27 cellular contexts compared by ENCODE assay signal in genomic region chr17:5481451-5481850, GRCh38.
"Had no signal": no experiment of that assay in that cellular context is flagged by ENCODE, and none has a peak within 500 bp of the region (broad histone marks: within the 10 kb centered on the region; RNA-seq: fewer than 3 reads in every experiment).

No MANE protein-coding gene starts in this region.

- H3K9me3 ChIP-seq: ascending aorta, breast epithelium, esophagus muscularis mucosa, gastrocnemius medialis had no signal

- DNase-seq: activated CD4-positive, alpha-beta memory T cell treated with anti-CD3 and anti-CD28 coated beads for 36 hours; activated CD4-positive, alpha-beta T cell treated with anti-CD3 and anti-CD28 coated beads for 36 hours; activated CD4-positive, alpha-beta T cell treated with anti-CD3 and anti-CD28 coated beads, Interleukin-2, amount 10 ng/mL, durations not matched to agents 24 days and 14 days; activated CD4-positive, CD25-positive, alpha-beta regulatory T cell; activated CD4-positive, CD25-positive, alpha-beta regulatory T cell treated with anti-CD3 and anti-CD28 coated beads, Interleukin-2, amount 50 U/mL, for 72 hours; activated CD8-positive, alpha-beta memory T cell treated with anti-CD3 and anti-CD28 coated beads for 24 hours; activated gamma-delta T cell; activated naive CD4-positive, alpha-beta T cell; activated naive CD4-positive, alpha-beta T cell treated with anti-CD3 and anti-CD28 coated beads, Interleukin-2, amount 10 ng/mL, durations not matched to agents 7 days and 5 days; activated naive CD8-positive, alpha-beta T cell treated with anti-CD3 and anti-CD28 coated beads for 36 hours; activated naive CD8-positive, alpha-beta T cell treated with anti-CD3 and anti-CD28 coated beads, Interleukin-2, amount 50 U/mL, for 24 hours; activated T-cell treated with anti-CD3 and anti-CD28 coated beads, Interleukin-2, amount 50 U/mL, for 72 hours; central memory CD4-positive, alpha-beta T cell; dorsolateral prefrontal cortex; effector memory CD4-positive, alpha-beta T cell; erythroblast; foreskin keratinocyte; gastrocnemius medialis; glutamatergic neuron; T-helper 2 cell had no signal

- H3K27me3 ChIP-seq: ascending aorta, breast epithelium, cardiac muscle cell, dorsolateral prefrontal cortex, esophagus muscularis mucosa, foreskin keratinocyte, gastrocnemius medialis had no signal

- H3K4me3 ChIP-seq: ascending aorta, breast epithelium, cardiac muscle cell, coronary artery, dorsolateral prefrontal cortex, esophagus muscularis mucosa, gastrocnemius medialis had no signal

- H3K27ac ChIP-seq: ascending aorta, breast epithelium, cardiac muscle cell, coronary artery, dorsolateral prefrontal cortex, esophagus muscularis mucosa, foreskin keratinocyte, gastrocnemius medialis had no signal

- H3K9me3 Mint-ChIP-seq: activated CD4-positive, alpha-beta memory T cell treated with anti-CD3 and anti-CD28 coated beads for 36 hours; activated CD4-positive, alpha-beta T cell treated with anti-CD3 and anti-CD28 coated beads, Interleukin-2, amount 10 ng/mL, durations not matched to agents 24 days and 14 days; activated naive CD4-positive, alpha-beta T cell treated with anti-CD3 and anti-CD28 coated beads, Interleukin-2, amount 10 ng/mL, durations not matched to agents 7 days and 5 days; activated naive CD8-positive, alpha-beta T cell treated with anti-CD3 and anti-CD28 coated beads for 36 hours; activated naive CD8-positive, alpha-beta T cell treated with anti-CD3 and anti-CD28 coated beads, Interleukin-2, amount 50 U/mL, for 24 hours; activated T-cell treated with anti-CD3 and anti-CD28 coated beads, Interleukin-2, amount 50 U/mL, for 72 hours; dendritic cell treated with granulocyte-macrophage colony-stimulating factor and Interleukin-4, amounts not matched to agents 40 ng/mL and 50 ng/mL, for 4 days had no signal

- H3K4me1 ChIP-seq: breast epithelium, foreskin keratinocyte had no signal

- H3K27me3 Mint-ChIP-seq: activated CD4-positive, alpha-beta memory T cell treated with anti-CD3 and anti-CD28 coated beads for 36 hours; activated CD4-positive, alpha-beta T cell treated with anti-CD3 and anti-CD28 coated beads for 36 hours; activated CD4-positive, alpha-beta T cell treated with anti-CD3 and anti-CD28 coated beads, Interleukin-2, amount 10 ng/mL, durations not matched to agents 24 days and 14 days; activated naive CD4-positive, alpha-beta T cell treated with anti-CD3 and anti-CD28 coated beads, Interleukin-2, amount 10 ng/mL, durations not matched to agents 7 days and 5 days; activated naive CD8-positive, alpha-beta T cell treated with anti-CD3 and anti-CD28 coated beads for 36 hours; activated naive CD8-positive, alpha-beta T cell treated with anti-CD3 and anti-CD28 coated beads, Interleukin-2, amount 50 U/mL, for 24 hours; dendritic cell treated with granulocyte-macrophage colony-stimulating factor and Interleukin-4, amounts not matched to agents 40 ng/mL and 50 ng/mL, for 4 days had no signal

- H3K27ac Mint-ChIP-seq: activated CD4-positive, alpha-beta T cell treated with anti-CD3 and anti-CD28 coated beads for 36 hours; activated naive CD4-positive, alpha-beta T cell treated with anti-CD3 and anti-CD28 coated beads, Interleukin-2, amount 10 ng/mL, durations not matched to agents 7 days and 5 days; activated naive CD8-positive, alpha-beta T cell treated with anti-CD3 and anti-CD28 coated beads for 36 hours; activated naive CD8-positive, alpha-beta T cell treated with anti-CD3 and anti-CD28 coated beads, Interleukin-2, amount 50 U/mL, for 24 hours; activated T-cell treated with anti-CD3 and anti-CD28 coated beads, Interleukin-2, amount 50 U/mL, for 72 hours; dendritic cell treated with granulocyte-macrophage colony-stimulating factor and Interleukin-4, amounts not matched to agents 40 ng/mL and 50 ng/mL, for 4 days had no signal

- H3K4me3 Mint-ChIP-seq: activated CD4-positive, alpha-beta memory T cell treated with anti-CD3 and anti-CD28 coated beads for 36 hours; activated CD4-positive, alpha-beta T cell treated with anti-CD3 and anti-CD28 coated beads for 36 hours; activated CD4-positive, alpha-beta T cell treated with anti-CD3 and anti-CD28 coated beads, Interleukin-2, amount 10 ng/mL, durations not matched to agents 24 days and 14 days; activated naive CD4-positive, alpha-beta T cell treated with anti-CD3 and anti-CD28 coated beads, Interleukin-2, amount 10 ng/mL, durations not matched to agents 7 days and 5 days; activated naive CD8-positive, alpha-beta T cell treated with anti-CD3 and anti-CD28 coated beads for 36 hours; activated naive CD8-positive, alpha-beta T cell treated with anti-CD3 and anti-CD28 coated beads, Interleukin-2, amount 50 U/mL, for 24 hours; activated T-cell treated with anti-CD3 and anti-CD28 coated beads, Interleukin-2, amount 50 U/mL, for 72 hours; dendritic cell treated with granulocyte-macrophage colony-stimulating factor and Interleukin-4, amounts not matched to agents 40 ng/mL and 50 ng/mL, for 4 days had no signal

- ATAC-seq: activated CD4-positive, alpha-beta T cell treated with anti-CD3 and anti-CD28 coated beads for 36 hours; activated naive CD8-positive, alpha-beta T cell treated with anti-CD3 and anti-CD28 coated beads, Interleukin-2, amount 50 U/mL, for 24 hours; activated T-cell treated with anti-CD3 and anti-CD28 coated beads, Interleukin-2, amount 50 U/mL, for 72 hours; foreskin keratinocyte; gastrocnemius medialis; SK-N-SH treated with all-trans-retinoic acid at 6 μM for 48 hours had no signal
